ENCODE assay signal across 9 cellular contexts in the genomic region with DNA sequence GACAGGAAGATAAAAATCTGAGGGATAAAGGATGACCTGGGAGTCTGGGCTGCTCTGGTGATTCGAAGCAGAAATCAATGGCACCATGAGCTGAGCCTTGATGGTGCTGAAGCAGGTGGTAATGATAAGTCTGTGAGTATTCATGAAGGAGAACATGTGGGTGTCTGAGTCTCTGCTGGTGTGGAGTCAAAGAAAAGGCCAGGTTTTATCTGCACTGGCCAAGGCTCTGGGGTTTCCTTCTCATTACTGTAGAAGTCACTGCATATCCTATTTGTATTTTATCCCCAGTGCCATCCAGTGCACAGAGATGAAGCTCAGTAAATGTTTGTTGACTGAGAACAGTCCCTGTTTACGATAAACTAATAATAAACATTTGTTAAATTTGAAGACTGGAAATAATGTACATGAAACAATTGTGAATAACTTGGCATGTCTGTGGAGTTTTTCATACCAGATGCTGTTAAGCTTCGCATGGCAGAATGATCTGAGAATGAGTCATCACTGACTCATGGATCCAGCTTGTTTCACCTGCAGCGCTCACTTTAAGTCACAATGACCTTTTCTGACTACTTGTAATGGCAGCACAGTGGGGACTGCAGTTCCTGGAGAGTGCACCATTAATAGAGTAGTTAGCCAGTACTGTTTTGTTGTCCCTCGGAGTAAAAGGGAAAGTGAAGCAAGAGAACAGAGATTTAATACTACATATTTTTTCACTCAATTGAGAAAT.
A peak's percentile ranks its signal among the peaks of the same experiment; 100 is the strongest.
DNase-seq lines count a peak whose midpoint lies in the region; ATAC-seq, FAIRE-seq and TF ChIP-seq lines count a peak whose summit lies in the region.
"Had no signal": no experiment of that assay in that cellular context is flagged by ENCODE, and none has a peak within 500 bp of the region (broad histone marks: within the 10 kb centered on the region; RNA-seq: fewer than 3 reads in every experiment).

No MANE protein-coding gene starts in this region.

- no peak overlapping the region for H2AFZ ChIP-seq in K562 (ENCODE audit: low read depth, low read length)
- H2AFZ ChIP-seq in neural progenitor cell (replicated peaks): no peak overlapping the region

- no peak overlapping the region for H3K27ac ChIP-seq in K562 (ENCODE audit: extremely low read depth, low read depth, low read length)
- H3K27ac ChIP-seq in neural progenitor cell: no peak overlapping the region
- no peak overlapping the region for H3K27ac ChIP-seq in gastrocnemius medialis
- H3K27ac ChIP-seq: C4-2B had no signal

- no peak for TF ChIP-seq RAD21 in K562 (CRISPR knock-in tag; conservative IDR thresholded peaks at IDR 0.05 in 1 of 2, IDR thresholded peaks at IDR 0.05 in 1 of 2)

- H3K9me3 ChIP-seq in K562 (replicated peaks; ENCODE audit: control insufficient read depth, insufficient read depth, low read depth, low read length) (no peaks in the 10 kb centered on the region), neural progenitor cell (ENCODE audit: low read depth) (no peaks in the 10 kb centered on the region), gastrocnemius medialis (no peaks in the 10 kb centered on the region)

- H3K36me3 ChIP-seq in K562 (ENCODE audit: control insufficient read depth, insufficient read depth, low read length): no peaks in the 10 kb centered on the region
- no peaks in the 10 kb centered on the region for H3K36me3 ChIP-seq in neural progenitor cell
- H3K36me3 ChIP-seq in gastrocnemius medialis: no peaks in the 10 kb centered on the region

- H3K27ac Mint-ChIP-seq in neural progenitor cell: peak overlapping the region; percentile 74

- H3K79me2 ChIP-seq in K562 (ENCODE audit: control insufficient read depth, insufficient read depth, low read length): no peaks in the 10 kb centered on the region
- H3K79me2 ChIP-seq in neural progenitor cell (ENCODE audit: low read depth): no peaks in the 10 kb centered on the region

- TF ChIP-seq POLR2A in K562 (conservative IDR thresholded peaks at IDR 0.05) (no peak), gastrocnemius medialis (IDR thresholded peaks at IDR 0.05) (no peak)

- no peak for FAIRE-seq in K562 (lab: Jason Lieb, UNC)

- DNase-seq in NCI-H748 (lab: John Stamatoyannopoulos, UW; ENCODE audit: unreplicated experiment) (peak; percentile 15), NCI-H748 treated with DMSO at 0.1 percent for 48 hours (lab: John Stamatoyannopoulos, UW) (no peak), HT1080 (ENCODE audit: low read depth) (peak; percentile 95), K562 (ENCODE audit: extremely low read depth in 1 of 4, low spot score in 3 of 4) (no peak), neural progenitor cell (ENCODE audit: low spot score) (peak; percentile 53), posterior cingulate gyrus (no peak), gastrocnemius medialis (no peak)

- H3K4me1 Mint-ChIP-seq in neural progenitor cell: peaks cover 32% of the 10 kb centered on the region

- H4K20me1 ChIP-seq in K562 (replicated peaks; ENCODE audit: control insufficient read depth, insufficient read depth, low read length): no peaks in the 10 kb centered on the region
- no peaks in the 10 kb centered on the region for H4K20me1 ChIP-seq in neural progenitor cell (ENCODE audit: low read depth)

- H3K4me1 ChIP-seq in K562 (replicated peaks in 1 of 2; ENCODE audit: control insufficient read depth in 2 of 2, insufficient read depth in 2 of 2, low read length in 2 of 2): no peaks in the 10 kb centered on the region
- peaks cover 23% of the 10 kb centered on the region for H3K4me1 ChIP-seq in neural progenitor cell
- H3K4me1 ChIP-seq in gastrocnemius medialis: no peaks in the 10 kb centered on the region

- TF ChIP-seq EP300 in K562 (IDR thresholded peaks at IDR 0.05; ENCODE audit: low read length): no peak

- H3K9me3 Mint-ChIP-seq in neural progenitor cell: no peaks in the 10 kb centered on the region

- TF ChIP-seq CTCF in K562 (IDR thresholded peaks at IDR 0.05 in 2 of 3, conservative IDR thresholded peaks at IDR 0.05 in 1 of 3; ENCODE audit: insufficient read depth in 2 of 3, low read depth in 1 of 3, low read length in 3 of 3) (no peak), neural progenitor cell (IDR thresholded peaks at IDR 0.05) (no peak), gastrocnemius medialis (IDR thresholded peaks at IDR 0.05 in 4 of 5, conservative IDR thresholded peaks at IDR 0.05 in 1 of 5) (no peak)

- H3K27me3 ChIP-seq in K562 (ENCODE audit: control insufficient read depth in 2 of 2, insufficient read depth in 2 of 2, low read length in 2 of 2) (no peaks in the 10 kb centered on the region), neural progenitor cell (no peaks in the 10 kb centered on the region), gastrocnemius medialis (no peaks in the 10 kb centered on the region)

- peak; percentile 82 for ATAC-seq in GM21723 (IDR thresholded peaks at IDR 0.05; ENCODE audit: unreplicated experiment)
- ATAC-seq in K562: no peak
- no peak for ATAC-seq in gastrocnemius medialis

- no peaks in the 10 kb centered on the region for H3F3A ChIP-seq in neural progenitor cell (ENCODE audit: low read depth)

- no peak overlapping the region for H3K4me3 ChIP-seq in K562
- H3K4me3 ChIP-seq in neural progenitor cell: no peak overlapping the region
- H3K4me3 ChIP-seq in gastrocnemius medialis: no peak overlapping the region

- H3K9ac ChIP-seq in K562 (ENCODE audit: insufficient read depth in 1 of 2, low read depth in 2 of 2, low read length in 2 of 2) (no peak overlapping the region), neural progenitor cell (no peak overlapping the region)

- POLR2A ChIA-PET in K562 (lab: Yijun Ruan, JAX): no interaction called here

- H3K27me3 Mint-ChIP-seq in neural progenitor cell (ENCODE audit: insufficient read depth, low read depth): no peaks in the 10 kb centered on the region

- 2% methylated on average over 5 of the region's 5 CpGs for WGBS in K562 (ENCODE audit: insufficient coverage, low coverage, missing lambda C conversion rate)

- no peaks in the 10 kb centered on the region for H3K9me1 ChIP-seq in K562 (ENCODE audit: control insufficient read depth, insufficient read depth, low read length)

- CTCF ChIA-PET in K562 (lab: Yijun Ruan, JAX; ENCODE audit: low intra/inter-chr PET ratio): no interaction called here

- BruUV-seq in K562 (replicated peaks; lab: Mats Ljungman, UMichigan): no TSS peak

- intact Hi-C loops in K562 (cut with micrococcal nuclease) (no loop called here), posterior cingulate gyrus (cut with DNase I) (loop anchor here (10.0 kb wide), 1 partner anchor 55 kb away; no protein-coding TSS in a partner anchor), gastrocnemius medialis (cut with DNase I; ENCODE audit: low total_unique reads) (no loop called here)

- no peak overlapping the region for H3K4me3 Mint-ChIP-seq in neural progenitor cell

- H3K4me2 ChIP-seq in K562 (ENCODE audit: insufficient read depth, low read length) (no peak overlapping the region), neural progenitor cell (peak overlapping the region; percentile 39)

- no peaks in the 10 kb centered on the region for H3K36me3 Mint-ChIP-seq in neural progenitor cell

- in situ Hi-C loops in K562 (cut with MboI) (no loop called here), gastrocnemius medialis (cut with MboI; ENCODE audit: low sequenced_read_pairs in 4 of 4) (no loop called here)

TF ChIP-seq in K562, 482 proteins besides CTCF, POLR2A, EP300 and RAD21 (continues in another document):
- TF ChIP-seq KDM5B (IDR thresholded peaks at IDR 0.05; ENCODE audit: insufficient replicate concordance, low read depth, low read length) (no peak), FOSL1 (tag; conservative IDR thresholded peaks at IDR 0.05) (peak; percentile 42; the same call in 1 of the 2 replicates), JUNB (CRISPR knock-in tag; conservative IDR thresholded peaks at IDR 0.05) (0 out of 2 replicates have a peak, but pooled peaks have one; percentile 9), ATF1 (CRISPR knock-in tag; IDR thresholded peaks at IDR 0.05) (no peak), ATF1 (tag; IDR thresholded peaks at IDR 0.05) (no peak), BCL6 (CRISPR knock-in tag; IDR thresholded peaks at IDR 0.05) (no peak)
- TF ChIP-seq, protein P1, sequence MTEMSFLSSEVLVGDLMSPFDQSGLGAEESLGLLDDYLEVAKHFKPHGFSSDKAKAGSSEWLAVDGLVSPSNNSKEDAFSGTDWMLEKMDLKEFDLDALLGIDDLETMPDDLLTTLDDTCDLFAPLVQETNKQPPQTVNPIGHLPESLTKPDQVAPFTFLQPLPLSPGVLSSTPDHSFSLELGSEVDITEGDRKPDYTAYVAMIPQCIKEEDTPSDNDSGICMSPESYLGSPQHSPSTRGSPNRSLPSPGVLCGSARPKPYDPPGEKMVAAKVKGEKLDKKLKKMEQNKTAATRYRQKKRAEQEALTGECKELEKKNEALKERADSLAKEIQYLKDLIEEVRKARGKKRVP (CRISPR knock-in tag; IDR thresholded peaks at IDR 0.05): no peak

Comparison
In these comparisons a context has a peak if more than half of its experiments do, and no peak if none do; other contexts are left out.
1. DNase-seq: peak in NCI-H748 (single experiment), HT1080 (single experiment) and neural progenitor cell (single experiment); none in NCI-H748 treated with DMSO at 0.1 percent for 48 hours (single experiment), K562 (0 of 4), posterior cingulate gyrus (0 of 10) and gastrocnemius medialis (0 of 2).